ENCODE assay signal across 8 cellular contexts in the genomic region with DNA sequence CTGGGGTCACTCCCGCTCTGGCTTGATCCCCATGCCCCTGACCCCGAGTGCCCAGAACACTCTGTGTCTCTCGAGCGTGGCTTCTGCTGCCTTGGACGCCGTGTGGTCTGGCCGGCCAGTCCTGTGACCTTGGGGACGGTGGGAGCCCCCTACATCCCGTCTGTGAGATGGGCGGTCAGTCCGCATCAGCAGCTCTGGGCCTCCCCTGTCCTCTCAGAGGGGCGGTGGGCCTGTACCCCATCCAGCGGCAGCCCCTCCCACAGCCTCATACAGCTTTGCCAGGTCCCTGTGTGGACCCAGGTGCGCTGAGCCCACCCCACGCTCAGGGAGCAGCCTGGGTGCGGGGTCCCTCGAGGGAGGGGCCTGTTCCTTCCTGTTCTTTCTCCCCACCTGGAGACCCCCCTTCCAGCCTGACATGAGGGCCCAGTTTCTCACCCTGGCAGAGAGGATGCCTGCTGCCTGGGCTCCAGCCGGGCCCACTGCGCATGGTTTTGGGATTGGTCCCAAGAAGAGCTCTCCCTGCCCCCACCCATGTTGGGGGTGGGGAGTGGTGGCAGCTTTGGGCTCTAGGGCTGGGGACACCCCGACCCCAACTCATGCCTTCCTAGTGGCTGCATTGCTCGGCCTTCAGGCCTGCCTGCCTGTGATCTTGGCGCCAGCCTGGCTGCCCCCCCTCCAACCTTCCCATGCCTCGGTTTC. TPM values are rescaled to one million over a fixed set of nuclear protein-coding genes. Genes with fewer than 3 reads are reported as not detected.
DNase-seq lines count a peak whose midpoint lies in the region; ATAC-seq and TF ChIP-seq lines count a peak whose summit lies in the region.

No MANE protein-coding gene starts in this region.

- TF ChIP-seq CTCF in activated CD8-positive, alpha-beta T cell treated with anti-CD3 and anti-CD28 coated beads for 36 hours (IDR thresholded peaks at IDR 0.05) = no peak
- TF ChIP-seq CTCF in left ventricle myocardium inferior (IDR thresholded peaks at IDR 0.05; ENCODE audit: borderline replicate concordance) = no peak

- DNase-seq in HAP-1 (ENCODE audit: low spot score in 2 of 2) (no peak), left ventricle myocardium inferior (no peak), SKM-1 treated with dmso at 0.1 percent for 144 hours (lab: John Stamatoyannopoulos, UW; ENCODE audit: unreplicated experiment) (no peak)
- DNase-seq in activated CD8-positive, alpha-beta T cell treated with anti-CD3 and anti-CD28 coated beads for 36 hours = no peak
- no peak for DNase-seq in stimulated activated CD4-positive, alpha-beta T cell treated with anti-CD3 and anti-CD28 coated beads, Interleukin-12 subunit alpha, Interleukin-12 subunit beta, amount 100 ng/mL, for 4 hours

- H3K27ac Mint-ChIP-seq in activated CD8-positive, alpha-beta T cell treated with anti-CD3 and anti-CD28 coated beads for 36 hours = peak overlapping the region; percentile 92

- H3K9me3 ChIP-seq in HAP-1 (no peaks in the 10 kb centered on the region), left ventricle myocardium inferior (replicated peaks) (no peaks in the 10 kb centered on the region), skeletal muscle tissue (ENCODE audit: control insufficient read depth in 3 of 3, low read length in 3 of 3) (no peaks in the 10 kb centered on the region)

- POLR2A ChIA-PET in activated CD8-positive, alpha-beta T cell treated with anti-CD3 and anti-CD28 coated beads for 36 hours (lab: Charles Lee) = interaction anchor here (0.6 to 1.6 kb wide), 7 partner anchors 12 to 60 kb away, joined by 3 to 7 read pairs (median 4); partner anchors contain the start of gene TEX22

- no peaks in the 10 kb centered on the region for H3K9me3 Mint-ChIP-seq in activated CD8-positive, alpha-beta T cell treated with anti-CD3 and anti-CD28 coated beads for 36 hours

- no peaks in the 10 kb centered on the region for H3K27me3 Mint-ChIP-seq in activated CD8-positive, alpha-beta T cell treated with anti-CD3 and anti-CD28 coated beads for 36 hours

- peak overlapping the region; percentile 87 for H3K27ac ChIP-seq in left ventricle myocardium inferior (replicated peaks)
- H3K27ac ChIP-seq in skeletal muscle tissue (ENCODE audit: low read depth, low read length) = no peak overlapping the region

- intact Hi-C loops in activated CD8-positive, alpha-beta T cell treated with anti-CD3 and anti-CD28 coated beads for 36 hours (cut with micrococcal nuclease) = no loop called here
- intact Hi-C loops in left ventricle myocardium inferior (cut with micrococcal nuclease) = no loop called here

- ATAC-seq in activated CD8-positive, alpha-beta T cell treated with anti-CD3 and anti-CD28 coated beads for 36 hours = no peak
- no peak for ATAC-seq in GM21528 (IDR thresholded peaks at IDR 0.05; ENCODE audit: low FRiP score, unreplicated experiment)
- no peak for ATAC-seq in GM21526 (IDR thresholded peaks at IDR 0.05; ENCODE audit: low FRiP score, unreplicated experiment)

- H3K4me1 Mint-ChIP-seq in activated CD8-positive, alpha-beta T cell treated with anti-CD3 and anti-CD28 coated beads for 36 hours (ENCODE audit: low read depth) = peaks cover 18% of the 10 kb centered on the region

- H3K27me3 ChIP-seq in HAP-1 (ENCODE audit: low read depth) = no peaks in the 10 kb centered on the region
- no peaks in the 10 kb centered on the region for H3K27me3 ChIP-seq in left ventricle myocardium inferior (ENCODE audit: low read depth)
- no peaks in the 10 kb centered on the region for H3K27me3 ChIP-seq in skeletal muscle tissue (ENCODE audit: control insufficient read depth in 3 of 3, insufficient read depth in 3 of 3, low read length in 3 of 3)

- H3K4me3 ChIP-seq in HAP-1 (peak overlapping the region; percentile 80), left ventricle myocardium inferior (peak overlapping the region; percentile 82), skeletal muscle tissue (ENCODE audit: low read length in 3 of 3) (peak overlapping the region; percentile 70 to 74 (median 72))

- H3K36me3 ChIP-seq in HAP-1 (replicated peaks) (peaks cover 29% of the 10 kb centered on the region), left ventricle myocardium inferior (no peaks in the 10 kb centered on the region), skeletal muscle tissue (ENCODE audit: control insufficient read depth in 3 of 3, insufficient read depth in 3 of 3, low read length in 3 of 3) (no peaks in the 10 kb centered on the region)

- H3K9ac ChIP-seq in skeletal muscle tissue (ENCODE audit: low read depth in 1 of 3, low read length in 3 of 3) = peak overlapping the region; percentile 72 to 88 (median 87)

- H3K36me3 Mint-ChIP-seq in activated CD8-positive, alpha-beta T cell treated with anti-CD3 and anti-CD28 coated beads for 36 hours (ENCODE audit: low read depth) = peaks cover 32% of the 10 kb centered on the region

- in situ Hi-C loops in HAP-1 (cut with MboI; ENCODE audit: low sequenced_read_pairs) = no loop called here

- H3K4me1 ChIP-seq in HAP-1 (peaks cover 11% of the 10 kb centered on the region), left ventricle myocardium inferior (peaks cover 57% of the 10 kb centered on the region), skeletal muscle tissue (ENCODE audit: control insufficient read depth in 3 of 3, insufficient read depth in 3 of 3, low read length in 3 of 3) (peaks cover 30 to 34% (median 33%) of the 10 kb centered on the region in 3 donors)

- CTCF ChIA-PET in activated CD8-positive, alpha-beta T cell treated with anti-CD3 and anti-CD28 coated beads for 36 hours (lab: Charles Lee) = interaction anchor here (0.9 to 1.6 kb wide), 2 partner anchors 10 to 50 kb away, joined by 3 to 5 read pairs; no protein-coding TSS in a partner anchor

- H3K4me3 Mint-ChIP-seq in activated CD8-positive, alpha-beta T cell treated with anti-CD3 and anti-CD28 coated beads for 36 hours = peak overlapping the region; percentile 87

RNA-seq across cellular contexts. Expression of gene MTA1, which starts 1.5 kb away (rescaled TPM):
- total RNA-seq in activated CD8-positive, alpha-beta T cell treated with anti-CD3 and anti-CD28 coated beads for 36 hours = 100 to 1,000 TPM; 133 to 140 TPM
- total RNA-seq in left ventricle myocardium inferior (192 TPM), skeletal muscle tissue (19.3 TPM)

RNA-seq across cellular contexts. Expression of gene TEX22, which starts 22.8 kb away (rescaled TPM):
- total RNA-seq in activated CD8-positive, alpha-beta T cell treated with anti-CD3 and anti-CD28 coated beads for 36 hours = 1 to 10 TPM; 1.2 to 2.2 TPM
- total RNA-seq in left ventricle myocardium inferior (0.99 TPM), skeletal muscle tissue (under 0.01 TPM)

RNA-seq across cellular contexts. Expression of gene CRIP2, which starts 53.5 kb away (rescaled TPM):
- total RNA-seq in activated CD8-positive, alpha-beta T cell treated with anti-CD3 and anti-CD28 coated beads for 36 hours = under 1 TPM in 1 of 2 experiments, not detected in 1; 0.45 TPM
- total RNA-seq in left ventricle myocardium inferior = 1,068 TPM
- total RNA-seq in skeletal muscle tissue = 77.8 TPM

Comparison
In these comparisons a context has a peak if more than half of its experiments do, and no peak if none do; other contexts are left out.
1. RNA of gene CRIP2, which starts 53.5 kb away (total RNA-seq): 1,068 TPM in left ventricle myocardium inferior (single experiment) and 77.8 TPM in skeletal muscle tissue (single experiment); 0.45 TPM in activated CD8-positive, alpha-beta T cell treated with anti-CD3 and anti-CD28 coated beads for 36 hours; every median in the first group is over 10 times any median in the second.
2. Peak in every context shown above with its lines, with median percentiles within 50 percentile points of each other: H3K4me3 ChIP-seq.